ENCODE assay signal across 1 cellular context in the genomic region with DNA sequence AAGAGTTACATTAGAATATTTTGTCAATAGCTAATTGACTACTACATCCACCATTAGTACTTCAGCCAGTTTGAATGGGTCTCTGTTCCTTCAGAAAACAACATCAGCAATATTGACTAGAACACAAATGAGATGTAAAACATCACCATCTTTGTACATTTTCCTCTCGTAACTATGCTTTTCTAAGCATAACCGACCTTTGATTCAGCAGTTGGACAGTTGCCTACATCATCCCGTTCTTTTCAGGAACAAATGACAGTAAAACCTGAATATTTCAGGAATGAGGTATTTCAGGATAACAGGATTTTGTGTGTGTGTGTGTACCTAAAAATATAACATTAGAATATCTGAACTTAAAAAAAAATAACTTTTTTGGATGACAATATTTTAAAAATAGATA.
TF ChIP-seq lines count a peak whose summit lies in the region.

No MANE protein-coding gene starts in this region.

TF ChIP-seq in GM23338, 12 proteins besides CTCF, POLR2A, EP300 and RAD21 (continued from another document):
- TF ChIP-seq, protein P1, sequence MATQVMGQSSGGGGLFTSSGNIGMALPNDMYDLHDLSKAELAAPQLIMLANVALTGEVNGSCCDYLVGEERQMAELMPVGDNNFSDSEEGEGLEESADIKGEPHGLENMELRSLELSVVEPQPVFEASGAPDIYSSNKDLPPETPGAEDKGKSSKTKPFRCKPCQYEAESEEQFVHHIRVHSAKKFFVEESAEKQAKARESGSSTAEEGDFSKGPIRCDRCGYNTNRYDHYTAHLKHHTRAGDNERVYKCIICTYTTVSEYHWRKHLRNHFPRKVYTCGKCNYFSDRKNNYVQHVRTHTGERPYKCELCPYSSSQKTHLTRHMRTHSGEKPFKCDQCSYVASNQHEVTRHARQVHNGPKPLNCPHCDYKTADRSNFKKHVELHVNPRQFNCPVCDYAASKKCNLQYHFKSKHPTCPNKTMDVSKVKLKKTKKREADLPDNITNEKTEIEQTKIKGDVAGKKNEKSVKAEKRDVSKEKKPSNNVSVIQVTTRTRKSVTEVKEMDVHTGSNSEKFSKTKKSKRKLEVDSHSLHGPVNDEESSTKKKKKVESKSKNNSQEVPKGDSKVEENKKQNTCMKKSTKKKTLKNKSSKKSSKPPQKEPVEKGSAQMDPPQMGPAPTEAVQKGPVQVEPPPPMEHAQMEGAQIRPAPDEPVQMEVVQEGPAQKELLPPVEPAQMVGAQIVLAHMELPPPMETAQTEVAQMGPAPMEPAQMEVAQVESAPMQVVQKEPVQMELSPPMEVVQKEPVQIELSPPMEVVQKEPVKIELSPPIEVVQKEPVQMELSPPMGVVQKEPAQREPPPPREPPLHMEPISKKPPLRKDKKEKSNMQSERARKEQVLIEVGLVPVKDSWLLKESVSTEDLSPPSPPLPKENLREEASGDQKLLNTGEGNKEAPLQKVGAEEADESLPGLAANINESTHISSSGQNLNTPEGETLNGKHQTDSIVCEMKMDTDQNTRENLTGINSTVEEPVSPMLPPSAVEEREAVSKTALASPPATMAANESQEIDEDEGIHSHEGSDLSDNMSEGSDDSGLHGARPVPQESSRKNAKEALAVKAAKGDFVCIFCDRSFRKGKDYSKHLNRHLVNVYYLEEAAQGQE (IDR thresholded peaks at IDR 0.05; ENCODE audit: unreplicated experiment) = peak; percentile 18
- TF ChIP-seq ZNF114 (CRISPR knock-in tag; IDR thresholded peaks at IDR 0.05) = no peak
